ENCODE assay signal across 1 cellular context in the genomic region with DNA sequence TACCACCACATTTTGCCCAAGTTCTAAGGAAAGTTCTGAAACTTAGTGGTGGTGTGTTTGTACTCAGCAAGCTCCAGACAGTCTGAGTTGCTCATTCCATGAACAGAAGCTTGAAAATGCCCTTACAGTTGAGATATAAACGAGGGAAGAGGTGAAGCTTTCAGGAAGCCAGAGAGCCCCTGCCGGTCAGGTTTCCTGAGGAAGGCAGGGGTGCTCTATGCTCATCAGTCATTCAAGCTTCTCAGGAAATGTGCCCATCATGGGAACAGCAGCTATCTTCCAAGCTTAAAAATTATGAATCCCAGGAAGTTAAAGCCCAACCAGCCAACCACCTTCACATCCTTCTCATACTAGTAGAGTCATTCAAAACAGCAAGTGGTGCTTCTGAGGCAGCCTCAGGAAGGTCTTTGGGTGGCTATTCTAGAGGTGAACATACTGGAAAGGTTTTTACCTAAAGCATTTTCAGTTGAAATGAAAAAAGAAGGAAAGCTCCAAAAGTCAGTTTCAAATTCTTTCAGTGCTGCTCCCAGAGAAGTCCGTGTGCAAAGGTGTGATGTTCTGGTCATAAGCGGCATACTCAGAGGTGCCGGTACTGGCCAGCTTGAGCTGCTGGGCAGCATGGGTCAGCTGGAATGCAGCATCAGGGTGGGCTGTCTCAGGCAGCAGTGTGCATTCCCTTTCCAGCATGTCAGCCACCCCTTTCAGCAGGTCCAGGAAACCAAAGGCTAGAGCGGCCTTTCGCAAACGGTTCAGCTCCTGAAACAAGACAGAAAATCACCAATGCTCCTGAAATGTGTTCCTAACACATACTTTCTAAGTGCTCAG.
TF ChIP-seq lines count a peak whose summit lies in the region.

No MANE protein-coding gene starts in this region.

TF ChIP-seq in H1, 55 proteins besides CTCF, POLR2A, EP300 and RAD21:
- TF ChIP-seq CEBPB (IDR thresholded peaks at IDR 0.05; ENCODE audit: low read depth, low read length), result no peak
- peak; percentile 66 for TF ChIP-seq POLR2AphosphoS5 (IDR thresholded peaks at IDR 0.05; ENCODE audit: low read depth, low read length)
- 0 out of 2 replicates have a peak, but pooled peaks have one; percentile 22 for TF ChIP-seq TEAD4 (IDR thresholded peaks at IDR 0.05; ENCODE audit: low read depth, low read length)
TF ChIP-seq in H1: peak in this region for 2.
